In genomic region chr19:10797541-10798256, GRCh38 we compare ENCODE assay signal across 9 cellular contexts. TPM values are rescaled to one million over a fixed set of nuclear protein-coding genes. Genes with fewer than 3 reads are reported as not detected.
DNase-seq lines count a peak whose midpoint lies in the region; ATAC-seq and TF ChIP-seq lines count a peak whose summit lies in the region.
"Had no signal": no experiment of that assay in that cellular context is flagged by ENCODE, and none has a peak within 500 bp of the region (broad histone marks: within the 10 kb centered on the region; RNA-seq: fewer than 3 reads in every experiment).

No MANE protein-coding gene starts in this region.

- no peak overlapping the region for H3K27ac ChIP-seq in coronary artery

- ATAC-seq in HG03469 (IDR thresholded peaks at IDR 0.05; ENCODE audit: unreplicated experiment): no peak
- no peak for ATAC-seq in GM21529 (IDR thresholded peaks at IDR 0.05; ENCODE audit: unreplicated experiment)

- peak; percentile 94 for DNase-seq in NK-92 treated with Interleukin-12 subunit alpha and Interleukin-12 subunit beta, amount 100 ng/mL, for 24 hours (lab: John Stamatoyannopoulos, UW)
- DNase-seq in activated T-helper 1 cell treated with Interleukin-2 at 50 U/mL for 16 hours (ENCODE audit: low read depth) (peak; percentile 72), lung microvascular endothelial cell (ENCODE audit: low read depth in 2 of 2) (peak; percentile 69 to 79), NCI-H82 (lab: John Stamatoyannopoulos, UW) (no peak), coronary artery (ENCODE audit: low spot score) (no peak)
- DNase-seq in stimulated activated CD8-positive, alpha-beta memory T cell treated with anti-CD3 and anti-CD28 coated beads, Interleukin-7, amount 100 ng/mL, for 24 hours (ENCODE audit: low read depth): peak; percentile 79
- DNase-seq: IMR-90 had no signal

- no peak overlapping the region for H3K4me3 ChIP-seq in coronary artery

- no peak for TF ChIP-seq CTCF in coronary artery (IDR thresholded peaks at IDR 0.05)

RNA-seq across cellular contexts. Expression of gene TMED1, which starts 38.3 kb away (rescaled TPM):
- 32.3 and 44.0 TPM in 2 replicates for total RNA-seq in lung microvascular endothelial cell

RNA-seq across cellular contexts. Expression of gene C19orf38, which starts 50.5 kb away (rescaled TPM):
- total RNA-seq in lung microvascular endothelial cell: 0.20 TPM in 1 of 2 replicates, not detected in the other

Comparison
In these comparisons a context has a peak if more than half of its experiments do, and no peak if none do; other contexts are left out.
1. DNase-seq: peak in NK-92 treated with Interleukin-12 subunit alpha and Interleukin-12 subunit beta, amount 100 ng/mL, for 24 hours (single experiment), activated T-helper 1 cell treated with Interleukin-2 at 50 U/mL for 16 hours (single experiment), lung microvascular endothelial cell (2 of 2) and stimulated activated CD8-positive, alpha-beta memory T cell treated with anti-CD3 and anti-CD28 coated beads, Interleukin-7, amount 100 ng/mL, for 24 hours (single experiment); none in NCI-H82 (single experiment) and coronary artery (single experiment).